Comparison of ENCODE assay signal across 16 cellular contexts in the genomic region with DNA sequence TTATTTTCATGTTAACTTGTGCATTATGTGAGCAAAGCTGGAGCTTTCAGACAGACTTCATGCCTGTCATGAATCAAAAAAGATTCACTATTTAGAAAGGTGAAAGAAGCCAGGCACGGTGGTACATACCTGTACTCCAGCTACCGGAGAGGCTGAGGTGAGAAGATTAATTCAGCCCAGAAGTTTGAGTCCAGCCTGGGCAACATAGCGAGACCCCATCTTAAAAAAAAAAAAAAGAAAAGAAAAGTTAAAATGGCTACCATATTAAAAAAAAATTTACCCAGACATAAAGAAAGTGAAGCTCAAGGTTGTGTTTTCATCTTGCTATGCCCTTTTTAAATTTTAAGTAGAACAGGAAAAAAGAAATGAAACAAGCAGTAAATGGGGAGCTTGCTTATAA. TPM values are rescaled to one million over a fixed set of nuclear protein-coding genes. Genes with fewer than 3 reads are reported as not detected.
DNase-seq lines count a peak whose midpoint lies in the region; ATAC-seq and TF ChIP-seq lines count a peak whose summit lies in the region.
"Had no signal": no experiment of that assay in that cellular context is flagged by ENCODE, and none has a peak within 500 bp of the region (broad histone marks: within the 10 kb centered on the region; RNA-seq: fewer than 3 reads in every experiment).

No MANE protein-coding gene starts in this region.

- H3K9me3 ChIP-seq in gastroesophageal sphincter, result no peaks in the 10 kb centered on the region
- H3K9me3 ChIP-seq: pancreas had no signal

- 96 to 100% methylated on average over 3 of the region's 3 CpGs for WGBS in gastroesophageal sphincter (ENCODE audit: low coverage in 1 of 2), 2 donors

- peak overlapping the region; percentile 69 for H3K4me3 Mint-ChIP-seq in activated CD4-positive, alpha-beta T cell treated with anti-CD3 and anti-CD28 coated beads for 36 hours
- peak overlapping the region; percentile 74 for H3K4me3 Mint-ChIP-seq in activated CD8-positive, alpha-beta T cell treated with anti-CD3 and anti-CD28 coated beads for 36 hours
- no peak overlapping the region for H3K4me3 Mint-ChIP-seq in stimulated activated memory B cell treated with anti-CD40 and anti-IgM and Interleukin-4, amounts not matched to agents 10 μg/mL and 1 μg/mL and 100 μg/mL, for 72 hours
- H3K4me3 Mint-ChIP-seq: GM23338 had no signal

- CTCF ChIA-PET in activated CD4-positive, alpha-beta T cell treated with anti-CD3 and anti-CD28 coated beads for 36 hours (lab: Charles Lee), result interaction anchor here (1.0 to 2.9 kb wide), 4 partner anchors 9 to 18 kb away, joined by 4 to 14 read pairs (median 14); no protein-coding TSS in a partner anchor
- CTCF ChIA-PET in activated CD8-positive, alpha-beta T cell treated with anti-CD3 and anti-CD28 coated beads for 36 hours (lab: Charles Lee), result interaction anchor here (0.8 to 3.3 kb wide), 6 partner anchors 10 to 138 kb away, joined by 3 to 17 read pairs (median 6); no protein-coding TSS in a partner anchor

- TF ChIP-seq EP300 in gastroesophageal sphincter (IDR thresholded peaks at IDR 0.05), result no peak

- peaks cover 0 to 25% (median 4%) of the 10 kb centered on the region in 3 donors for H3K4me1 ChIP-seq in gastroesophageal sphincter
- H3K4me1 ChIP-seq: pancreas had no signal

- no peaks in the 10 kb centered on the region for H3K27me3 ChIP-seq in gastroesophageal sphincter
- H3K27me3 ChIP-seq: pancreas had no signal

- peak overlapping the region in 1 of 2 donors; percentile 30 for H3K4me3 ChIP-seq in gastroesophageal sphincter
- H3K4me3 ChIP-seq: GM23338 had no signal

- no peak for ATAC-seq in activated CD4-positive, alpha-beta T cell treated with anti-CD3 and anti-CD28 coated beads for 36 hours
- no peak for ATAC-seq in activated CD8-positive, alpha-beta T cell treated with anti-CD3 and anti-CD28 coated beads for 36 hours
- ATAC-seq in gastroesophageal sphincter (no peak), HG03095 (IDR thresholded peaks at IDR 0.05; ENCODE audit: unreplicated experiment) (no peak)
- no peak for ATAC-seq in stimulated activated memory B cell treated with anti-CD40 and anti-IgM and Interleukin-4, amounts not matched to agents 10 μg/mL and 1 μg/mL and 100 μg/mL, for 72 hours
- ATAC-seq: GM23338 had no signal

- intact Hi-C loops in activated CD4-positive, alpha-beta T cell treated with anti-CD3 and anti-CD28 coated beads for 36 hours (cut with DNase I, micrococcal nuclease), result loop anchor here (1.0 to 10.0 kb wide), 3 partner anchors 55 to 982 kb away; a partner anchor contains a TSS
- intact Hi-C loops in activated CD8-positive, alpha-beta T cell treated with anti-CD3 and anti-CD28 coated beads for 36 hours (cut with micrococcal nuclease), result loop anchor here (5.0 kb wide), 1 partner anchor 54 kb away; a partner anchor contains a TSS

- no peaks in the 10 kb centered on the region for H3K27me3 Mint-ChIP-seq in activated CD4-positive, alpha-beta T cell treated with anti-CD3 and anti-CD28 coated beads for 36 hours
- no peaks in the 10 kb centered on the region for H3K27me3 Mint-ChIP-seq in activated CD8-positive, alpha-beta T cell treated with anti-CD3 and anti-CD28 coated beads for 36 hours
- H3K27me3 Mint-ChIP-seq in stimulated activated memory B cell treated with anti-CD40 and anti-IgM and Interleukin-4, amounts not matched to agents 10 μg/mL and 1 μg/mL and 100 μg/mL, for 72 hours, result no peaks in the 10 kb centered on the region

- TF ChIP-seq POLR2A in gastroesophageal sphincter (IDR thresholded peaks at IDR 0.05), result no peak

- H3K27ac ChIP-seq in gastroesophageal sphincter, result peak overlapping the region in 3 of 4 donors; percentile 63 to 72 (median 67)

- H3K4me1 Mint-ChIP-seq in activated CD4-positive, alpha-beta T cell treated with anti-CD3 and anti-CD28 coated beads for 36 hours, result peaks cover 58% of the 10 kb centered on the region
- H3K4me1 Mint-ChIP-seq in activated CD8-positive, alpha-beta T cell treated with anti-CD3 and anti-CD28 coated beads for 36 hours (ENCODE audit: low read depth), result peaks cover 58% of the 10 kb centered on the region
- H3K4me1 Mint-ChIP-seq in stimulated activated memory B cell treated with anti-CD40 and anti-IgM and Interleukin-4, amounts not matched to agents 10 μg/mL and 1 μg/mL and 100 μg/mL, for 72 hours, result peaks cover 14% of the 10 kb centered on the region
- H3K4me1 Mint-ChIP-seq: GM23338 had no signal

- peak overlapping the region; percentile 94 for H3K27ac Mint-ChIP-seq in activated CD4-positive, alpha-beta T cell treated with anti-CD3 and anti-CD28 coated beads for 36 hours
- peak overlapping the region; percentile 95 for H3K27ac Mint-ChIP-seq in activated CD8-positive, alpha-beta T cell treated with anti-CD3 and anti-CD28 coated beads for 36 hours
- peak overlapping the region; percentile 66 for H3K27ac Mint-ChIP-seq in stimulated activated memory B cell treated with anti-CD40 and anti-IgM and Interleukin-4, amounts not matched to agents 10 μg/mL and 1 μg/mL and 100 μg/mL, for 72 hours
- H3K27ac Mint-ChIP-seq: GM23338 had no signal

- POLR2A ChIA-PET in activated CD4-positive, alpha-beta T cell treated with anti-CD3 and anti-CD28 coated beads for 36 hours (lab: Charles Lee), result interaction anchor here (1.1 to 1.6 kb wide), 3 partner anchors 13 to 20 kb away, joined by 3 to 6 read pairs (median 4); a partner anchor contains a TSS
- POLR2A ChIA-PET in activated CD8-positive, alpha-beta T cell treated with anti-CD3 and anti-CD28 coated beads for 36 hours (lab: Charles Lee), result interaction anchor here (0.6 to 2.7 kb wide), 12 partner anchors 8 to 56 kb away, joined by 3 to 16 read pairs (median 4); a partner anchor contains a TSS

- peaks cover 31% of the 10 kb centered on the region for H3K36me3 Mint-ChIP-seq in activated CD4-positive, alpha-beta T cell treated with anti-CD3 and anti-CD28 coated beads for 36 hours (ENCODE audit: low read depth)
- peaks cover 45% of the 10 kb centered on the region for H3K36me3 Mint-ChIP-seq in activated CD8-positive, alpha-beta T cell treated with anti-CD3 and anti-CD28 coated beads for 36 hours (ENCODE audit: low read depth)
- H3K36me3 Mint-ChIP-seq in stimulated activated memory B cell treated with anti-CD40 and anti-IgM and Interleukin-4, amounts not matched to agents 10 μg/mL and 1 μg/mL and 100 μg/mL, for 72 hours, result peaks cover 39% of the 10 kb centered on the region

- peaks cover 0 to 17% of the 10 kb centered on the region in 2 donors for H3K36me3 ChIP-seq in gastroesophageal sphincter

- no peak for TF ChIP-seq CTCF in activated CD8-positive, alpha-beta T cell treated with anti-CD3 and anti-CD28 coated beads for 36 hours (IDR thresholded peaks at IDR 0.05)
- TF ChIP-seq CTCF in gastroesophageal sphincter (IDR thresholded peaks at IDR 0.05), result no peak

- peaks cover 1% of the 10 kb centered on the region for H3K9me3 Mint-ChIP-seq in activated CD4-positive, alpha-beta T cell treated with anti-CD3 and anti-CD28 coated beads for 36 hours (ENCODE audit: low read depth)
- peaks cover 8% of the 10 kb centered on the region for H3K9me3 Mint-ChIP-seq in activated CD8-positive, alpha-beta T cell treated with anti-CD3 and anti-CD28 coated beads for 36 hours
- no peaks in the 10 kb centered on the region for H3K9me3 Mint-ChIP-seq in stimulated activated memory B cell treated with anti-CD40 and anti-IgM and Interleukin-4, amounts not matched to agents 10 μg/mL and 1 μg/mL and 100 μg/mL, for 72 hours
- H3K9me3 Mint-ChIP-seq: GM23338 had no signal

- DNase-seq in activated CD4-positive, alpha-beta T cell treated with anti-CD3 and anti-CD28 coated beads for 36 hours, result no peak
- DNase-seq in activated CD4-positive, alpha-beta T cell treated with anti-CD3 and anti-CD28 coated beads, Interleukin-2, amount 50 U/mL, for 4 hours, result no peak
- no peak for DNase-seq in activated CD8-positive, alpha-beta T cell treated with anti-CD3 and anti-CD28 coated beads for 36 hours
- no peak for DNase-seq in stimulated activated CD4-positive, alpha-beta T cell treated with anti-CD3 and anti-CD28 coated beads, Interleukin-4, amount 100 ng/mL, for 4 hours
- DNase-seq in iPS-NIHi7 (ENCODE audit: extremely low spot score), result no peak
- DNase-seq: MV-4-11; NCI-H226; pancreas; stimulated activated CD4-positive, alpha-beta T cell treated with anti-CD3 and anti-CD28 coated beads, Interleukin-2, amount 100 ng/mL, for 48 hours; T-helper 9 cell had no signal

RNA-seq across cellular contexts. Expression of a gene that starts 0.9 kb away (rescaled TPM):
- 1 to 10 TPM; 5.1 to 5.6 TPM for total RNA-seq in activated CD4-positive, alpha-beta T cell treated with anti-CD3 and anti-CD28 coated beads for 36 hours
- 1 to 10 TPM; 3.5 to 3.7 TPM for total RNA-seq in activated CD8-positive, alpha-beta T cell treated with anti-CD3 and anti-CD28 coated beads for 36 hours
- 1 to 10 TPM; 1.2 to 9.0 (median 4.4) TPM for total RNA-seq in gastroesophageal sphincter
- total RNA-seq: A172, GM23338, kidney epithelial cell had no signal

RNA-seq across cellular contexts. Expression of a gene that starts 20.5 kb away (rescaled TPM):
- 10 to 100 TPM; 62.0 to 84.2 TPM for total RNA-seq in activated CD4-positive, alpha-beta T cell treated with anti-CD3 and anti-CD28 coated beads for 36 hours
- 10 to 100 TPM; 63.4 to 66.2 TPM for total RNA-seq in activated CD8-positive, alpha-beta T cell treated with anti-CD3 and anti-CD28 coated beads for 36 hours
- total RNA-seq in gastroesophageal sphincter, result 10 to 100 TPM; 15.3 to 33.1 (median 22.4) TPM

RNA-seq across cellular contexts. Expression of a gene that starts 20.9 kb away (rescaled TPM):
- total RNA-seq in activated CD4-positive, alpha-beta T cell treated with anti-CD3 and anti-CD28 coated beads for 36 hours, result 100 to 1,000 TPM; 103 to 114 TPM
- 100 to 1,000 TPM in 1 of 2 experiments, 10 to 100 TPM in 1; 97.5 to 100 TPM for total RNA-seq in activated CD8-positive, alpha-beta T cell treated with anti-CD3 and anti-CD28 coated beads for 36 hours
- total RNA-seq in gastroesophageal sphincter, result 1 to 10 TPM in 3 of 4 donors, under 1 TPM in 1; 0.54 to 2.5 (median 1.6) TPM

RNA-seq across cellular contexts. Expression of a gene that starts 54.2 kb away (rescaled TPM):
- total RNA-seq in activated CD4-positive, alpha-beta T cell treated with anti-CD3 and anti-CD28 coated beads for 36 hours, result 1 to 10 TPM; 4.5 to 4.8 TPM
- 1 to 10 TPM; 3.7 to 4.5 TPM for total RNA-seq in activated CD8-positive, alpha-beta T cell treated with anti-CD3 and anti-CD28 coated beads for 36 hours
- total RNA-seq in gastroesophageal sphincter, result 10 to 100 TPM; 57.4 to 79.9 (median 59.3) TPM

RNA-seq across cellular contexts. Expression of a gene that starts 55.5 kb away (rescaled TPM):
- 10 to 100 TPM; 68.5 to 80.8 TPM for total RNA-seq in activated CD4-positive, alpha-beta T cell treated with anti-CD3 and anti-CD28 coated beads for 36 hours
- total RNA-seq in activated CD8-positive, alpha-beta T cell treated with anti-CD3 and anti-CD28 coated beads for 36 hours, result 10 to 100 TPM; 72.0 to 76.7 TPM
- 10 to 100 TPM; 83.7 to 96.1 (median 90.3) TPM for total RNA-seq in gastroesophageal sphincter

Comparison
In these comparisons a context has a peak if more than half of its experiments do, and no peak if none do; other contexts are left out.
1. RNA of a gene that starts 20.9 kb away (total RNA-seq): 103 to 114 TPM in activated CD4-positive, alpha-beta T cell treated with anti-CD3 and anti-CD28 coated beads for 36 hours and 97.5 to 100 TPM in activated CD8-positive, alpha-beta T cell treated with anti-CD3 and anti-CD28 coated beads for 36 hours; 0.54 to 2.5 TPM in gastroesophageal sphincter; every median in the first group is over 10 times any median in the second.
2. Peak in every context shown above with its lines, with median percentiles within 50 percentile points of each other: H3K27ac Mint-ChIP-seq.